35 cellular contexts compared by ENCODE assay signal in genomic region chr5:35477321-35477720, GRCh38.
"Had no signal": no experiment of that assay in that cellular context is flagged by ENCODE, and none has a peak within 500 bp of the region (broad histone marks: within the 10 kb centered on the region; RNA-seq: fewer than 3 reads in every experiment).

No MANE protein-coding gene starts in this region.

- H3K4me3 Mint-ChIP-seq: activated B cell treated with CpG ODN at 0.5 μM for 24 hours; activated CD8-positive, alpha-beta T cell treated with anti-CD3 and anti-CD28 coated beads for 36 hours; activated naive CD4-positive, alpha-beta T cell treated with anti-CD3 and anti-CD28 coated beads, Interleukin-2, amount 10 ng/mL, durations not matched to agents 7 days and 5 days; activated naive CD8-positive, alpha-beta T cell; activated T-helper 1 cell treated with anti-CD3 and anti-CD28 coated beads, Interleukin-12 subunit alpha, Interleukin-12 subunit beta, Interleukin-2, Interleukin-4 antibody, amounts not matched to agents 30 ng/mL and 10 ng/mL and 1 ng/mL, durations not matched to agents 14 hours and 24 hours and 36 hours; central memory CD8-positive, alpha-beta T cell; effector memory CD8-positive, alpha-beta T cell; T-helper 17 cell; T-helper 2 cell treated with Interferon-gamma antibody and Interleukin-4, amounts not matched to agents 5 μg/mL and 100 μg/mL, for 36 hours had no signal

- H3K27ac Mint-ChIP-seq: activated B cell treated with CpG ODN at 0.5 μM for 24 hours; activated CD8-positive, alpha-beta T cell treated with anti-CD3 and anti-CD28 coated beads for 36 hours; activated naive CD4-positive, alpha-beta T cell treated with anti-CD3 and anti-CD28 coated beads, Interleukin-2, amount 10 ng/mL, durations not matched to agents 7 days and 5 days; activated naive CD8-positive, alpha-beta T cell; activated T-helper 1 cell treated with anti-CD3 and anti-CD28 coated beads, Interleukin-12 subunit alpha, Interleukin-12 subunit beta, Interleukin-2, Interleukin-4 antibody, amounts not matched to agents 30 ng/mL and 10 ng/mL and 1 ng/mL, durations not matched to agents 14 hours and 24 hours and 36 hours; activated T-helper 2 cell treated with anti-CD3 and anti-CD28 coated beads, Interferon-gamma antibody, Interleukin-2, Interleukin-4, amounts not matched to agents 10 μg/mL and 5 μg/mL and 100 μg/mL, durations not matched to agents 14 hours and 24 hours and 36 hours; effector memory CD8-positive, alpha-beta T cell; T-helper 17 cell; T-helper 2 cell treated with Interferon-gamma antibody and Interleukin-4, amounts not matched to agents 5 μg/mL and 100 μg/mL, for 36 hours had no signal

- H3K27me3 ChIP-seq: brain microvascular endothelial cell, esophagus muscularis mucosa, gastroesophageal sphincter had no signal

- H3K4me1 ChIP-seq: esophagus muscularis mucosa, gastroesophageal sphincter had no signal

- H3K9me3 ChIP-seq: esophagus muscularis mucosa, gastroesophageal sphincter had no signal

- H3K27ac ChIP-seq: brain microvascular endothelial cell, esophagus muscularis mucosa, gastroesophageal sphincter, WERI-Rb-1 had no signal

- H3K9me3 Mint-ChIP-seq: activated CD8-positive, alpha-beta T cell treated with anti-CD3 and anti-CD28 coated beads for 36 hours; central memory CD8-positive, alpha-beta T cell; effector memory CD8-positive, alpha-beta T cell had no signal

- H3K4me3 ChIP-seq: esophagus muscularis mucosa, gastroesophageal sphincter had no signal

- H3K27me3 Mint-ChIP-seq: activated B cell treated with CpG ODN at 0.5 μM for 24 hours; activated naive CD4-positive, alpha-beta T cell treated with anti-CD3 and anti-CD28 coated beads, Interleukin-2, amount 10 ng/mL, durations not matched to agents 7 days and 5 days had no signal

- FAIRE-seq: astrocyte, bronchial epithelial cell, colon had no signal

- ATAC-seq: activated CD4-positive, CD25-positive, alpha-beta regulatory T cell treated with anti-CD3 and anti-CD28 coated beads, Interleukin-2, amount 50 U/mL, for 24 hours; activated CD8-positive, alpha-beta T cell treated with anti-CD3 and anti-CD28 coated beads for 36 hours; effector memory CD8-positive, alpha-beta T cell; gastroesophageal sphincter; T-helper 17 cell had no signal

- DNase-seq: activated B cell treated with CpG ODN at 0.5 μM for 24 hours; activated CD4-positive, alpha-beta T cell treated with anti-CD3 and anti-CD28 coated beads for 48 hours; activated CD4-positive, alpha-beta T cell treated with anti-CD3 and anti-CD28 coated beads, Interleukin-2, amount 50 U/mL, for 1 hour; activated CD4-positive, alpha-beta T cell treated with anti-CD3 and anti-CD28 coated beads, Interleukin-2, amount 50 U/mL, for 48 hours; activated CD8-positive, alpha-beta memory T cell treated with anti-CD3 and anti-CD28 coated beads for 24 hours; activated CD8-positive, alpha-beta T cell treated with anti-CD3 and anti-CD28 coated beads for 36 hours; activated effector memory CD4-positive, alpha-beta T cell treated with anti-CD3 and anti-CD28 coated beads, Interleukin-2, amount 50 U/mL, for 16 hours; activated naive CD4-positive, alpha-beta T cell; activated naive CD4-positive, alpha-beta T cell treated with anti-CD3 and anti-CD28 coated beads, Interleukin-2, amount 10 ng/mL, durations not matched to agents 7 days and 5 days; activated T-cell treated with anti-CD3 and anti-CD28 coated beads, Interleukin-2, amount 50 U/mL, for 48 hours; amniotic stem cell; anterior cingulate cortex; brain microvascular endothelial cell; cortex of kidney; dermis blood vessel endothelial cell; effector CD4-positive, alpha-beta T cell; effector memory CD8-positive, alpha-beta T cell; erythroblast; foreskin melanocyte; head of caudate nucleus; hippocampal formation; T-helper 17 cell; T1000; WERI-Rb-1 had no signal

- H3K36me3 ChIP-seq: brain microvascular endothelial cell, esophagus muscularis mucosa, gastroesophageal sphincter, WERI-Rb-1 had no signal
